Comparison of ENCODE assay signal across 1 cellular context in the genomic region with DNA sequence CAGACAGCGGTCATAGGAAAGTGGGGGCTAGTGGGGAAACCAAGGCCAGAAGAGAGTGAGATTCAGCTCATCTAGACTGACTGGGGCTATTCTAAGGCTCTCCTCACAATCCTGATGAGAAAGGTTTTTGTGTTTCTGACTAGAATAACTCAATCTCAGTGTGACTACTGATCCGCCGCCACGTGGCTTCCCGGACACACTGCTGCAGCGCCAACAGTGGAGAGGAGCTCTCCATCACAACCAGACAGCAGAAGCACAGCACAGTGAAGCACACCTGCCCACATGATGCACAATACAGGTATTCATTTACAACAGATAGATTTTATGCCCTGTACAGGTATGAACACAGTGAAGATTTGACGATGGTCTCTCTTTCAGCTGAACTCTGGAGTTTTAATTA.
TF ChIP-seq lines count a peak whose summit lies in the region.

No MANE protein-coding gene starts in this region.

TF ChIP-seq in liver, 16 proteins besides CTCF, POLR2A, EP300 and RAD21 (continued from another document):
- TF ChIP-seq, protein P1, sequence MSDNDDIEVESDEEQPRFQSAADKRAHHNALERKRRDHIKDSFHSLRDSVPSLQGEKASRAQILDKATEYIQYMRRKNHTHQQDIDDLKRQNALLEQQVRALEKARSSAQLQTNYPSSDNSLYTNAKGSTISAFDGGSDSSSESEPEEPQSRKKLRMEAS (IDR thresholded peaks at IDR 0.05) = no peak
- no peak for TF ChIP-seq YY1 (IDR thresholded peaks at IDR 0.05)
TF ChIP-seq in liver: peak in this region for 0.
